ENCODE assay signal across 30 cellular contexts in genomic region chr13:80823472-80823871, GRCh38.
"Had no signal": no experiment of that assay in that cellular context is flagged by ENCODE, and none has a peak within 500 bp of the region (broad histone marks: within the 10 kb centered on the region; RNA-seq: fewer than 3 reads in every experiment).

No MANE protein-coding gene starts in this region.

- FAIRE-seq: endothelial cell of umbilical vein, small intestine had no signal

- H3K4me3 ChIP-seq: adrenal gland, body of pancreas, hepatocyte, lower lobe of right lung, neural progenitor cell, right lobe of liver, uterus had no signal

- H3K9ac ChIP-seq: neural progenitor cell had no signal

- H3K27me3 ChIP-seq: adrenal gland, body of pancreas, foreskin keratinocyte, hepatocyte, neural progenitor cell, right lobe of liver, uterus had no signal

- H3K4me1 ChIP-seq: adrenal gland, body of pancreas, foreskin keratinocyte, lower lobe of right lung, neural progenitor cell, right lobe of liver, uterus had no signal

- DNase-seq: activated CD4-positive, alpha-beta memory T cell treated with anti-CD3 and anti-CD28 coated beads for 36 hours; activated CD4-positive, alpha-beta T cell treated with anti-CD3 and anti-CD28 coated beads, Interleukin-2, amount 10 ng/mL, durations not matched to agents 24 days and 14 days; activated CD4-positive, CD25-positive, alpha-beta regulatory T cell treated with anti-CD3 and anti-CD28 coated beads, Interleukin-2, amount 50 U/mL, for 72 hours; activated CD8-positive, alpha-beta memory T cell treated with anti-CD3 and anti-CD28 coated beads, Interleukin-2, amount 50 U/mL, for 4 hours; activated effector memory CD4-positive, alpha-beta T cell treated with anti-CD3 and anti-CD28 coated beads, Interleukin-2, amount 50 U/mL, for 16 hours; activated naive CD4-positive, alpha-beta T cell treated with anti-CD3 and anti-CD28 coated beads for 36 hours; activated naive CD8-positive, alpha-beta T cell treated with anti-CD3 and anti-CD28 coated beads for 36 hours; activated T-cell treated with anti-CD3 and anti-CD28 coated beads, Interleukin-2, amount 50 U/mL, for 1 hour; adrenal gland; aorta; body of pancreas; caudate nucleus; cortex of kidney; foreskin keratinocyte; islet precursor cell; left colon; lower lobe of right lung; mesendoderm; natural killer cell; occipital lobe; right lobe of liver; small intestine; stimulated activated CD4-positive, alpha-beta T cell treated with anti-CD3 and anti-CD28 coated beads, Interleukin-4, amount 100 ng/mL, for 24 hours; stimulated activated naive CD8-positive, alpha-beta T cell treated with anti-CD3 and anti-CD28 coated beads, Interleukin-15, amount 100 ng/mL, for 72 hours; substantia nigra; uterus had no signal

- H2AFZ ChIP-seq: hepatocyte, neural progenitor cell had no signal

- ATAC-seq: foreskin keratinocyte; left colon; natural killer cell; stimulated activated effector memory CD8-positive, alpha-beta T cell treated with anti-CD3 and anti-CD28 coated beads, Interleukin-12 subunit alpha, Interleukin-12 subunit beta, amount 100 ng/mL, for 72 hours; stimulated activated naive CD8-positive, alpha-beta T cell treated with anti-CD3 and anti-CD28 coated beads, Interleukin-15, amount 100 ng/mL, for 72 hours had no signal

- H3K9me3 ChIP-seq: body of pancreas, lower lobe of right lung, uterus had no signal

- H3K27ac ChIP-seq: adrenal gland, body of pancreas, foreskin keratinocyte, hepatocyte, lower lobe of right lung, neural progenitor cell, right lobe of liver had no signal

- H3K4me2 ChIP-seq: hepatocyte, neural progenitor cell had no signal

- H3K79me2 ChIP-seq: hepatocyte had no signal

- H3K36me3 ChIP-seq: adrenal gland, lower lobe of right lung, neural progenitor cell, right lobe of liver, uterus had no signal
